In genomic region chr5:132433141-132433540, GRCh38 we compare ENCODE assay signal across 18 cellular contexts. TPM values are rescaled to one million over a fixed set of nuclear protein-coding genes. Genes with fewer than 3 reads are reported as not detected.
DNase-seq lines count a peak whose midpoint lies in the region; ATAC-seq and TF ChIP-seq lines count a peak whose summit lies in the region.
"Had no signal": no experiment of that assay in that cellular context is flagged by ENCODE, and none has a peak within 500 bp of the region (broad histone marks: within the 10 kb centered on the region; RNA-seq: fewer than 3 reads in every experiment).

No MANE protein-coding gene starts in this region.

- CTCF ChIA-PET in activated CD4-positive, alpha-beta memory T cell treated with anti-CD3 and anti-CD28 coated beads, Interleukin-2, amount 10 ng/mL, durations not matched to agents 7 days and 5 days (lab: Charles Lee) = interaction anchor here (0.9 to 2.5 kb wide), 4 partner anchors 31 to 68 kb away, joined by 3 to 9 read pairs (median 3); no protein-coding TSS in a partner anchor
- CTCF ChIA-PET in activated CD4-positive, alpha-beta T cell treated with anti-CD3 and anti-CD28 coated beads for 36 hours (lab: Charles Lee) = interaction anchor here (1.4 to 13.9 kb wide), 2 partner anchors 13 to 25 kb away, joined by 6 to 89 read pairs; no protein-coding TSS in a partner anchor

- peak overlapping the region; percentile 77 to 90 for H3K4ac ChIP-seq in mesenchymal stem cell (ENCODE audit: low read depth in 1 of 2, low read length in 2 of 2)

- peak overlapping the region; percentile 42 for H3K27ac Mint-ChIP-seq in activated CD4-positive, alpha-beta memory T cell treated with anti-CD3 and anti-CD28 coated beads, Interleukin-2, amount 10 ng/mL, durations not matched to agents 7 days and 5 days
- no peak overlapping the region for H3K27ac Mint-ChIP-seq in activated CD4-positive, alpha-beta T cell treated with anti-CD3 and anti-CD28 coated beads for 36 hours

- H2AK5ac ChIP-seq in mesenchymal stem cell (ENCODE audit: low read length, severe bottlenecking) = peak overlapping the region; percentile 93

- intact Hi-C loops in heart right ventricle (cut with DNase I) (no loop called here), upper lobe of right lung (cut with DNase I) (no loop called here)
- intact Hi-C loops in activated CD4-positive, alpha-beta T cell treated with anti-CD3 and anti-CD28 coated beads for 36 hours (cut with DNase I, micrococcal nuclease) = no loop called here

- H3K4me1 ChIP-seq in heart right ventricle (peaks cover 36 to 100% (median 93%) of the 10 kb centered on the region in 9 donors), right atrium auricular region (peaks cover 0 to 56% of the 10 kb centered on the region in 2 donors), mesenchymal stem cell (ENCODE audit: control insufficient read depth, insufficient read depth, low read depth, low read length) (peaks cover 17% of the 10 kb centered on the region), upper lobe of right lung (peaks cover 84% of the 10 kb centered on the region)

- WGBS in heart right ventricle, 2 donors = 57 to 70% methylated on average over 6 of the region's 6 CpGs
- WGBS in mesenchymal stem cell = 94% methylated on average over 4 of the region's 6 CpGs

- no peaks in the 10 kb centered on the region for H3K9me3 ChIP-seq in heart right ventricle
- H3K9me3 ChIP-seq in right atrium auricular region = no peaks in the 10 kb centered on the region
- no peaks in the 10 kb centered on the region for H3K9me3 ChIP-seq in mesenchymal stem cell (ENCODE audit: control insufficient read depth, low read length)
- no peaks in the 10 kb centered on the region for H3K9me3 ChIP-seq in upper lobe of right lung
- H3K9me3 ChIP-seq: colonic mucosa, gastroesophageal sphincter had no signal

- H3K27ac ChIP-seq in heart right ventricle (peak overlapping the region in 7 of 10 donors; percentile 18 to 91 (median 47)), right atrium auricular region (no peak overlapping the region), mesenchymal stem cell (ENCODE audit: low read length, poor library complexity, severe bottlenecking) (no peak overlapping the region), upper lobe of right lung (peak overlapping the region; percentile 20)
- H3K27ac ChIP-seq: colonic mucosa, epithelial cell of prostate, SK-N-MC had no signal

- peaks cover 0 to 20% (median 0%) of the 10 kb centered on the region in 9 donors for H3K36me3 ChIP-seq in heart right ventricle
- H3K36me3 ChIP-seq in right atrium auricular region = no peaks in the 10 kb centered on the region
- peaks cover 0 to 9% of the 10 kb centered on the region in 2 experiments for H3K36me3 ChIP-seq in mesenchymal stem cell (ENCODE audit: control insufficient read depth in 1 of 2, insufficient read depth in 2 of 2, low read depth in 1 of 2, low read length in 2 of 2)
- H3K36me3 ChIP-seq in upper lobe of right lung = no peaks in the 10 kb centered on the region
- H3K36me3 ChIP-seq: colonic mucosa, gastroesophageal sphincter had no signal

- no peak overlapping the region for H4K8ac ChIP-seq in mesenchymal stem cell (ENCODE audit: low read length)

- H3K27me3 ChIP-seq in heart right ventricle (no peaks in the 10 kb centered on the region), right atrium auricular region (no peaks in the 10 kb centered on the region), mesenchymal stem cell (ENCODE audit: control insufficient read depth in 1 of 2, insufficient read depth in 1 of 2, low read length in 2 of 2) (no peaks in the 10 kb centered on the region), upper lobe of right lung (no peaks in the 10 kb centered on the region)
- H3K27me3 ChIP-seq: colonic mucosa, gastroesophageal sphincter had no signal

- no peak overlapping the region for H3K9ac ChIP-seq in mesenchymal stem cell (ENCODE audit: low read length)

- peaks cover 22% of the 10 kb centered on the region for H3K79me1 ChIP-seq in mesenchymal stem cell (replicated peaks; ENCODE audit: low read length, poor library complexity, severe bottlenecking)

- H4K91ac ChIP-seq in mesenchymal stem cell (ENCODE audit: low read length) = peak overlapping the region; percentile 89

- H3K18ac ChIP-seq in mesenchymal stem cell (ENCODE audit: low read depth in 1 of 2, low read length in 2 of 2) = peak overlapping the region; percentile 81 to 91

- peak overlapping the region; percentile 59 for H2BK120ac ChIP-seq in mesenchymal stem cell (ENCODE audit: low read depth, low read length)

- peak overlapping the region; percentile 82 to 99 for H2BK12ac ChIP-seq in mesenchymal stem cell (ENCODE audit: low read length in 2 of 2)

- peak in 1 of 8 donors; percentile 20 for ATAC-seq in heart right ventricle
- ATAC-seq in upper lobe of right lung = no peak
- ATAC-seq in activated CD4-positive, alpha-beta T cell treated with anti-CD3 and anti-CD28 coated beads for 36 hours = no peak
- ATAC-seq in HG02840 (IDR thresholded peaks at IDR 0.05; ENCODE audit: low FRiP score, unreplicated experiment) = no peak
- ATAC-seq in GM19397 (IDR thresholded peaks at IDR 0.05; ENCODE audit: unreplicated experiment) = no peak
- ATAC-seq: gastroesophageal sphincter; PC-3; stimulated activated naive CD8-positive, alpha-beta T cell treated with anti-CD3 and anti-CD28 coated beads, Interleukin-15, Interleukin-2, amounts not matched to agents 100 U/mL and 50 U/mL, for 24 hours had no signal

- TF ChIP-seq CTCF in heart right ventricle (IDR thresholded peaks at IDR 0.05) = no peak
- TF ChIP-seq CTCF in right atrium auricular region (IDR thresholded peaks at IDR 0.05) = no peak
- TF ChIP-seq CTCF in upper lobe of right lung (IDR thresholded peaks at IDR 0.05) = no peak

- no peak overlapping the region for H2AFZ ChIP-seq in mesenchymal stem cell (ENCODE audit: low read depth, low read length)

- H2BK5ac ChIP-seq in mesenchymal stem cell (ENCODE audit: low read depth, low read length, poor library complexity, severe bottlenecking) = no peak overlapping the region

- H3K9me3 Mint-ChIP-seq in activated CD4-positive, alpha-beta memory T cell treated with anti-CD3 and anti-CD28 coated beads, Interleukin-2, amount 10 ng/mL, durations not matched to agents 7 days and 5 days = no peaks in the 10 kb centered on the region
- no peaks in the 10 kb centered on the region for H3K9me3 Mint-ChIP-seq in activated CD4-positive, alpha-beta T cell treated with anti-CD3 and anti-CD28 coated beads for 36 hours (ENCODE audit: low read depth)
- H3K9me3 Mint-ChIP-seq: naive B cell had no signal

- peak overlapping the region in 1 of 2 experiments; percentile 44 for H3K14ac ChIP-seq in mesenchymal stem cell (ENCODE audit: low read length in 2 of 2)

- peaks cover 70% of the 10 kb centered on the region for H3K36me3 Mint-ChIP-seq in activated CD4-positive, alpha-beta memory T cell treated with anti-CD3 and anti-CD28 coated beads, Interleukin-2, amount 10 ng/mL, durations not matched to agents 7 days and 5 days (ENCODE audit: low read depth)
- peaks cover 33% of the 10 kb centered on the region for H3K36me3 Mint-ChIP-seq in activated CD4-positive, alpha-beta T cell treated with anti-CD3 and anti-CD28 coated beads for 36 hours (ENCODE audit: low read depth)

- H3K4me3 ChIP-seq in heart right ventricle (no peak overlapping the region), right atrium auricular region (no peak overlapping the region), mesenchymal stem cell (ENCODE audit: insufficient read depth in 1 of 2, low read depth in 1 of 2, low read length in 2 of 2) (no peak overlapping the region), upper lobe of right lung (no peak overlapping the region)
- H3K4me3 ChIP-seq: colonic mucosa, gastroesophageal sphincter, SK-N-MC had no signal

- no peak overlapping the region for H3K4me3 Mint-ChIP-seq in activated CD4-positive, alpha-beta memory T cell treated with anti-CD3 and anti-CD28 coated beads, Interleukin-2, amount 10 ng/mL, durations not matched to agents 7 days and 5 days
- H3K4me3 Mint-ChIP-seq in activated CD4-positive, alpha-beta T cell treated with anti-CD3 and anti-CD28 coated beads for 36 hours = no peak overlapping the region

- H3K4me2 ChIP-seq in mesenchymal stem cell (ENCODE audit: low read length, poor library complexity, severe bottlenecking) = no peak overlapping the region

- H3K23ac ChIP-seq in mesenchymal stem cell (ENCODE audit: low read length in 2 of 2) = no peak overlapping the region

- H3K4me1 Mint-ChIP-seq in activated CD4-positive, alpha-beta memory T cell treated with anti-CD3 and anti-CD28 coated beads, Interleukin-2, amount 10 ng/mL, durations not matched to agents 7 days and 5 days = peaks cover 91% of the 10 kb centered on the region
- H3K4me1 Mint-ChIP-seq in activated CD4-positive, alpha-beta T cell treated with anti-CD3 and anti-CD28 coated beads for 36 hours = peaks cover 86% of the 10 kb centered on the region

- no peak for DNase-seq in heart right ventricle
- DNase-seq in right atrium auricular region (ENCODE audit: low spot score) = no peak
- DNase-seq in activated CD4-positive, alpha-beta memory T cell treated with anti-CD3 and anti-CD28 coated beads, Interleukin-2, amount 10 ng/mL, durations not matched to agents 7 days and 5 days = no peak
- DNase-seq in mesenchymal stem cell = no peak
- no peak for DNase-seq in upper lobe of right lung
- DNase-seq in activated CD4-positive, alpha-beta T cell treated with anti-CD3 and anti-CD28 coated beads for 36 hours = no peak
- DNase-seq: activated CD4-positive, alpha-beta T cell treated with anti-CD3 and anti-CD28 coated beads, Interleukin-2, amount 50 U/mL, for 1 hour; colonic mucosa; naive B cell; NCI-H2171; NCI-H748 treated with DMSO at 0.1 percent for 48 hours; PC-3; stimulated activated naive CD8-positive, alpha-beta T cell treated with anti-CD3 and anti-CD28 coated beads, Interleukin-15, Interleukin-2, amounts not matched to agents 100 U/mL and 50 U/mL, for 24 hours had no signal

- H3K27me3 Mint-ChIP-seq in activated CD4-positive, alpha-beta memory T cell treated with anti-CD3 and anti-CD28 coated beads, Interleukin-2, amount 10 ng/mL, durations not matched to agents 7 days and 5 days = no peaks in the 10 kb centered on the region
- no peaks in the 10 kb centered on the region for H3K27me3 Mint-ChIP-seq in activated CD4-positive, alpha-beta T cell treated with anti-CD3 and anti-CD28 coated beads for 36 hours
- H3K27me3 Mint-ChIP-seq: naive B cell had no signal

- peak overlapping the region; percentile 87 for H2BK15ac ChIP-seq in mesenchymal stem cell (ENCODE audit: low read depth, poor library complexity, severe bottlenecking)

- POLR2A ChIA-PET in activated CD4-positive, alpha-beta memory T cell treated with anti-CD3 and anti-CD28 coated beads, Interleukin-2, amount 10 ng/mL, durations not matched to agents 7 days and 5 days (lab: Charles Lee) = interaction anchor here (2.5 to 14.2 kb wide), 3 partner anchors 23 to 52 kb away, joined by 19 to 1155 read pairs (median 85); partner anchors contain the start of gene IRF1
- POLR2A ChIA-PET in activated CD4-positive, alpha-beta T cell treated with anti-CD3 and anti-CD28 coated beads for 36 hours (lab: Charles Lee) = no interaction called here

RNA-seq across cellular contexts. Expression of gene IRF1, which starts 57.4 kb away (rescaled TPM):
- total RNA-seq in heart right ventricle (100 to 1,000 TPM in 1 of 10 donors, 10 to 100 TPM in 8, 1 to 10 TPM in 1; 9.5 to 146 (median 19.2) TPM), right atrium auricular region (10 to 100 TPM; 10.1 to 15.8 TPM), upper lobe of right lung (59.5 TPM)
- 10 to 100 TPM in 1 of 2 donors, 1 to 10 TPM in 1; 8.6 to 13.7 TPM for polyA plus RNA-seq in heart right ventricle
- total RNA-seq in activated CD4-positive, alpha-beta memory T cell treated with anti-CD3 and anti-CD28 coated beads, Interleukin-2, amount 10 ng/mL, durations not matched to agents 7 days and 5 days = 100 to 1,000 TPM; 231 to 239 TPM
- 33.6 TPM for polyA plus RNA-seq in mesenchymal stem cell (2013, experiment 1 of 2)
- polyA plus RNA-seq in mesenchymal stem cell (2013, experiment 2 of 2) = 35.8 TPM
- 100 to 1,000 TPM; 121 to 130 TPM for total RNA-seq in activated CD4-positive, alpha-beta T cell treated with anti-CD3 and anti-CD28 coated beads for 36 hours

Comparison
In these comparisons a context has a peak if more than half of its experiments do, and no peak if none do; other contexts are left out.
1. H3K27ac ChIP-seq: peak in heart right ventricle (7 of 10) and upper lobe of right lung (single experiment); none in right atrium auricular region (0 of 2) and mesenchymal stem cell (single experiment).